20 cellular contexts compared by ENCODE assay signal in genomic region chr12:125797421-125798175, GRCh38.
"Had no signal": no experiment of that assay in that cellular context is flagged by ENCODE, and none has a peak within 500 bp of the region (broad histone marks: within the 10 kb centered on the region; RNA-seq: fewer than 3 reads in every experiment).

No MANE protein-coding gene starts in this region.

- H3K4me1 ChIP-seq: breast epithelium, left ventricle myocardium inferior, upper lobe of left lung had no signal

- H3K36me3 ChIP-seq: breast epithelium, left ventricle myocardium inferior, upper lobe of left lung, WERI-Rb-1 had no signal

- H3K27me3 ChIP-seq: breast epithelium, dorsolateral prefrontal cortex, upper lobe of left lung had no signal

- H3K27ac ChIP-seq: breast epithelium, dorsolateral prefrontal cortex, left ventricle myocardium inferior, upper lobe of left lung, WERI-Rb-1 had no signal

- DNase-seq: activated CD4-positive, alpha-beta T cell treated with anti-CD3 and anti-CD28 coated beads, Interleukin-2, amount 50 U/mL, for 48 hours; activated naive CD4-positive, alpha-beta T cell treated with anti-CD3 and anti-CD28 coated beads, Interleukin-2, amount 10 ng/mL, durations not matched to agents 7 days and 5 days; cerebellar nuclear complex; dorsolateral prefrontal cortex; endodermal cell; erythroblast; islet precursor cell; left ventricle myocardium inferior; natural killer cell; nucleus accumbens; right cardiac atrium; small intestine; stimulated activated CD4-positive, alpha-beta T cell treated with anti-CD3 and anti-CD28 coated beads, Interleukin-4, amount 100 ng/mL, for 4 hours; stimulated activated CD8-positive, alpha-beta memory T cell treated with anti-CD3 and anti-CD28 coated beads, Interleukin-4, amount 100 ng/mL, for 48 hours; stimulated activated naive CD8-positive, alpha-beta T cell treated with anti-CD3 and anti-CD28 coated beads, Interleukin-15, Interleukin-2, amounts not matched to agents 100 U/mL and 50 U/mL, for 24 hours; T-cell; T-helper 9 cell; upper lobe of left lung; WERI-Rb-1 had no signal

- ATAC-seq: natural killer cell; right cardiac atrium; stimulated activated naive CD8-positive, alpha-beta T cell treated with anti-CD3 and anti-CD28 coated beads, Interleukin-15, Interleukin-2, amounts not matched to agents 100 U/mL and 50 U/mL, for 24 hours; T-cell had no signal

- H3K9me3 ChIP-seq: breast epithelium, left ventricle myocardium inferior, upper lobe of left lung had no signal

- H3K4me3 ChIP-seq: breast epithelium, dorsolateral prefrontal cortex, left ventricle myocardium inferior, upper lobe of left lung had no signal
